ENCODE assay signal across 17 cellular contexts in the genomic region with DNA sequence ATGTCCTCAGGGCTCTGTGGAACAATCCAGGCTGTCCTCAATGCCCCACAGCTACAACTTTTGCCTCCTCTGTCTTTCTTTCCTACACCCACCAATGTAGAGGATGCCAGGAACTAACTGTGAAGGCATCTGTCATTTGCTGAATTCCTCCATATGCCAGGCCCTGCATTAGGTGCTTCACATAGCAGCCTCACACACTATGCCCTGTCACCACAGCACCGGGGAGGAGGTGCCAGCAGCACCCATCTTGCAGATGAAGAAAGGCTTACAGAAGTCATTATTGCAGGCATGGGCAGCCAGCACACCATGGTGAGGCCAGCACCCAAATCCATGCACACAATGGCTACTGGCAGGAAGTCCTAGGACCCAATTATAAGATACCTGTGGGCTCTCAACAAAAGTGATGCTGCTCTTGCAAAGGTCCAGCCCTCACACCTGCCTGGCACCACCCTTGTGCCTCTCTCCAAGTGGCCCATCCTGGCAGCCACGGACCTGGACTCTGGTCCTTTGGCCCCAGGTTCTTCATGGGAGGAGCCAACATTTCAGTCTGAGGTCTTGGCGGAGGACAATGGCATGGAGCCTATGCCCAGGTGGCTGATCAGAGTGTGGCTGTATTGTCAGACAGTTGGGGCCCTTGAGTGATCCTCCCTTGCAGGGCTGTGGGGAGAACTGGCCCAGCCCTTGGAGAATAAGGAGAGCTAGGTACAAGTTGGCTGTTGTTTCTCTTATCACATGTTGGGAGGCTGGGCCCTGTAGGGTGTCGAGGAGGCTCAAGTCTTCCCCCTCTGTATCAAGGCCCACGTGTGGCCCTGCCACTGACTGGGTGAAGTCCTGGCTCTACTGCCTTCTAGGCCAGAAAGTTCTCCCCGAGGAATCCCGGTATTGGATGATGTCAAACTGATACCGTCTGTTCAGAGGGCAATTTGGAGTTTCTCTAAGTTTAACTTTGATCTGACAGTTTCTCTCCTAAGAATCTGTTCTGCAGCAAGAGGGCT. TPM values are rescaled to one million over a fixed set of nuclear protein-coding genes. Genes with fewer than 3 reads are reported as not detected.
A peak's percentile ranks its signal among the peaks of the same experiment; 100 is the strongest.
DNase-seq lines count a peak whose midpoint lies in the region; ATAC-seq, FAIRE-seq and TF ChIP-seq lines count a peak whose summit lies in the region.
"Had no signal": no experiment of that assay in that cellular context is flagged by ENCODE, and none has a peak within 500 bp of the region (broad histone marks: within the 10 kb centered on the region; RNA-seq: fewer than 3 reads in every experiment).

No MANE protein-coding gene starts in this region.

- no peak overlapping the region for H3K4me3 ChIP-seq in H7 (ENCODE audit: insufficient read depth, low read depth, low read length)
- no peak overlapping the region for H3K4me3 ChIP-seq in pancreas
- H3K4me3 ChIP-seq in hepatocyte = no peak overlapping the region
- H3K4me3 ChIP-seq: BLaER1 treated with 17β-estradiol and CSF1 and Interleukin-3, amounts not matched to agents 10 nM and 100 nM; HAP-1; SJCRH30 had no signal

- peak; percentile 19 to 80 (median 68) for ATAC-seq in pancreas

- intact Hi-C loops in pancreas (cut with DNase I) = no loop called here

- no peak for FAIRE-seq in pancreas (lab: Jason Lieb, UNC)

- TF ChIP-seq CTCF in pancreas (IDR thresholded peaks at IDR 0.05) (no peak), hepatocyte (IDR thresholded peaks at IDR 0.05; ENCODE audit: poor library complexity) (no peak)

- H3K36me3 ChIP-seq in H7 (replicated peaks; ENCODE audit: control insufficient read depth, insufficient read depth, low read length) (no peaks in the 10 kb centered on the region), pancreas (no peaks in the 10 kb centered on the region), hepatocyte (replicated peaks; ENCODE audit: insufficient read depth, low read depth) (no peaks in the 10 kb centered on the region)
- H3K36me3 ChIP-seq: BLaER1 treated with 17β-estradiol and CSF1 and Interleukin-3, amounts not matched to agents 10 nM and 100 nM; HAP-1; SJCRH30 had no signal

- WGBS in pancreas, 2 donors = 61 to 64% methylated on average over 8 of the region's 8 CpGs
- 77% methylated on average over 8 of the region's 8 CpGs for WGBS in hepatocyte (ENCODE audit: low lambda C conversion rate, missing lambda C conversion rate)

- no peak overlapping the region for H2AFZ ChIP-seq in hepatocyte

- H3K9me2 ChIP-seq in hepatocyte (replicated peaks; ENCODE audit: insufficient read depth) = no peaks in the 10 kb centered on the region

- H3K27me3 ChIP-seq in H7 (ENCODE audit: control insufficient read depth, insufficient read depth, low read length) (no peaks in the 10 kb centered on the region), pancreas (no peaks in the 10 kb centered on the region), hepatocyte (no peaks in the 10 kb centered on the region)
- H3K27me3 ChIP-seq: BLaER1 treated with 17β-estradiol and CSF1 and Interleukin-3, amounts not matched to agents 10 nM and 100 nM; SJCRH30 had no signal

- no peak overlapping the region for H3K27ac ChIP-seq in pancreas
- no peak overlapping the region for H3K27ac ChIP-seq in hepatocyte
- H3K27ac ChIP-seq: 22Rv1; BLaER1 treated with 17β-estradiol and CSF1 and Interleukin-3, amounts not matched to agents 10 nM and 100 nM; SJCRH30 had no signal

- H3K4me1 ChIP-seq in pancreas (no peaks in the 10 kb centered on the region), hepatocyte (ENCODE audit: insufficient read depth) (no peaks in the 10 kb centered on the region)
- H3K4me1 ChIP-seq: HAP-1 had no signal

- DNase-seq in NCI-H1694 (lab: John Stamatoyannopoulos, UW) = peak; percentile 32
- no peak for DNase-seq in NCI-H1694 treated with DMSO at 0.1 percent for 48 hours (lab: John Stamatoyannopoulos, UW)
- peak; percentile 18 for DNase-seq in H7
- DNase-seq in islet precursor cell = peak; percentile 45
- DNase-seq in pancreas = peak in 2 of 6 donors; percentile 40 to 61
- no peak for DNase-seq in SK-N-DZ (ENCODE audit: low spot score)
- DNase-seq in hepatocyte (ENCODE audit: low spot score) = no peak
- no peak for DNase-seq in Kasumi-1 (lab: John Stamatoyannopoulos, UW)
- DNase-seq: NCI-H1436, NCI-H2227 treated with DMSO at 0.1 percent for 48 hours, NCI-H526, SJCRH30 had no signal

- H3K4me2 ChIP-seq in hepatocyte = no peak overlapping the region
- H3K4me2 ChIP-seq: BLaER1 treated with 17β-estradiol and CSF1 and Interleukin-3, amounts not matched to agents 10 nM and 100 nM had no signal

- no peaks in the 10 kb centered on the region for H4K20me1 ChIP-seq in hepatocyte (ENCODE audit: insufficient read depth, poor library complexity, severe bottlenecking)
- H4K20me1 ChIP-seq: BLaER1 treated with 17β-estradiol and CSF1 and Interleukin-3, amounts not matched to agents 10 nM and 100 nM had no signal

- no peaks in the 10 kb centered on the region for H3K79me2 ChIP-seq in hepatocyte

- no peaks in the 10 kb centered on the region for H3K9me3 ChIP-seq in pancreas
- no peaks in the 10 kb centered on the region for H3K9me3 ChIP-seq in hepatocyte (ENCODE audit: low read depth)
- H3K9me3 ChIP-seq: BLaER1 treated with 17β-estradiol and CSF1 and Interleukin-3, amounts not matched to agents 10 nM and 100 nM; HAP-1; SJCRH30 had no signal

RNA-seq across cellular contexts. Expression of a gene that starts 14.4 kb away (rescaled TPM):
- total RNA-seq in H7 (2014; rRNA removed; shearing (Covaris generic)) = 1.4 and 4.7 TPM in 2 replicates
- total RNA-seq in pancreas (under 1 TPM in 1 of 6 donors, not detected in 5; 0.94 TPM), hepatocyte (0.36 and 5.2 TPM in 2 replicates)
- polyA plus RNA-seq in pancreas (1 to 10 TPM; 1.9 to 2.3 TPM), hepatocyte (6.9 and 8.9 TPM in 2 replicates)
- polyA plus RNA-seq in SK-N-DZ (2014; cell fraction: cytosol; rRNA removed) = not detected in 2 replicates
- polyA plus RNA-seq in SK-N-DZ (2014; cell fraction: nucleus; rRNA removed) = not detected in 2 replicates
- total RNA-seq: OCI-LY7, RPMI7951, SJCRH30 had no signal

RNA-seq across cellular contexts. Expression of a gene that starts 32.1 kb away (rescaled TPM):
- 134 and 136 TPM in 2 replicates for total RNA-seq in H7 (2014; rRNA removed; shearing (Covaris generic))
- total RNA-seq in pancreas (10 to 100 TPM; 40.6 to 57.3 (median 47.7) TPM), hepatocyte (59.9 and 68.1 TPM in 2 replicates)
- polyA plus RNA-seq in pancreas (10 to 100 TPM; 68.3 to 86.4 TPM), hepatocyte (110 and 120 TPM in 2 replicates)
- 133 and 138 TPM in 2 replicates for polyA plus RNA-seq in SK-N-DZ (2014; cell fraction: cytosol; rRNA removed)
- polyA plus RNA-seq in SK-N-DZ (2014; cell fraction: nucleus; rRNA removed) = 191 and 245 TPM in 2 replicates

RNA-seq across cellular contexts. Expression of a gene that starts 33.8 kb away (rescaled TPM):
- total RNA-seq in H7 (2014; rRNA removed; shearing (Covaris generic)) = 2.8 and 3.7 TPM in 2 replicates
- total RNA-seq in pancreas (1 to 10 TPM in 2 of 6 donors, under 1 TPM in 4; 0.57 to 2.0 (median 0.88) TPM), hepatocyte (0.72 and 2.5 TPM in 2 replicates)
- polyA plus RNA-seq in pancreas (10 to 100 TPM in 1 of 2 donors, 1 to 10 TPM in 1; 6.9 to 18.2 TPM), hepatocyte (1.7 TPM in 2 replicates)
- polyA plus RNA-seq in SK-N-DZ (2014; cell fraction: cytosol; rRNA removed) = 5.3 and 5.7 TPM in 2 replicates
- 3.1 and 5.7 TPM in 2 replicates for polyA plus RNA-seq in SK-N-DZ (2014; cell fraction: nucleus; rRNA removed)
- total RNA-seq: SJCRH30 had no signal

RNA-seq across cellular contexts. Expression of a gene that starts 45.3 kb away (rescaled TPM):
- total RNA-seq in H7 (2014; rRNA removed; shearing (Covaris generic)) = 82.4 and 93.4 TPM in 2 replicates
- total RNA-seq in pancreas (10 to 100 TPM; 33.4 to 48.7 (median 38.8) TPM), hepatocyte (86.9 and 88.9 TPM in 2 replicates)
- polyA plus RNA-seq in pancreas (10 to 100 TPM; 27.7 to 31.3 TPM), hepatocyte (69.3 and 75.7 TPM in 2 replicates)
- 54.2 and 57.4 TPM in 2 replicates for polyA plus RNA-seq in SK-N-DZ (2014; cell fraction: cytosol; rRNA removed)
- polyA plus RNA-seq in SK-N-DZ (2014; cell fraction: nucleus; rRNA removed) = 34.8 and 41.2 TPM in 2 replicates

RNA-seq across cellular contexts. Expression of a gene that starts 51.3 kb away (rescaled TPM):
- total RNA-seq in H7 (2014; rRNA removed; shearing (Covaris generic)) = 12.9 and 15.8 TPM in 2 replicates
- total RNA-seq in pancreas (10 to 100 TPM in 3 of 6 donors, 1 to 10 TPM in 3; 5.1 to 49.3 (median 11.5) TPM), hepatocyte (12.8 and 26.7 TPM in 2 replicates)
- polyA plus RNA-seq in pancreas (10 to 100 TPM; 19.9 to 21.4 TPM), hepatocyte (108 and 129 TPM in 2 replicates)
- 7.9 and 10.0 TPM in 2 replicates for polyA plus RNA-seq in SK-N-DZ (2014; cell fraction: cytosol; rRNA removed)
- polyA plus RNA-seq in SK-N-DZ (2014; cell fraction: nucleus; rRNA removed) = 55.9 and 111 TPM in 2 replicates

Comparison
In these comparisons a context has a peak if more than half of its experiments do, and no peak if none do; other contexts are left out.
1. DNase-seq: peak in NCI-H1694 (single experiment), H7 (single experiment) and islet precursor cell (single experiment); none in NCI-H1694 treated with DMSO at 0.1 percent for 48 hours (single experiment), SK-N-DZ (single experiment), hepatocyte (single experiment) and Kasumi-1 (0 of 2).